1 cellular context compared by ENCODE assay signal in genomic region chr15:100349696-100350433, GRCh38.
TF ChIP-seq lines count a peak whose summit lies in the region.

No MANE protein-coding gene starts in this region.

TF ChIP-seq in HepG2, 621 proteins besides CTCF, POLR2A, EP300 and RAD21 (continued from another document and continues in another):
- TF ChIP-seq, protein P1, sequence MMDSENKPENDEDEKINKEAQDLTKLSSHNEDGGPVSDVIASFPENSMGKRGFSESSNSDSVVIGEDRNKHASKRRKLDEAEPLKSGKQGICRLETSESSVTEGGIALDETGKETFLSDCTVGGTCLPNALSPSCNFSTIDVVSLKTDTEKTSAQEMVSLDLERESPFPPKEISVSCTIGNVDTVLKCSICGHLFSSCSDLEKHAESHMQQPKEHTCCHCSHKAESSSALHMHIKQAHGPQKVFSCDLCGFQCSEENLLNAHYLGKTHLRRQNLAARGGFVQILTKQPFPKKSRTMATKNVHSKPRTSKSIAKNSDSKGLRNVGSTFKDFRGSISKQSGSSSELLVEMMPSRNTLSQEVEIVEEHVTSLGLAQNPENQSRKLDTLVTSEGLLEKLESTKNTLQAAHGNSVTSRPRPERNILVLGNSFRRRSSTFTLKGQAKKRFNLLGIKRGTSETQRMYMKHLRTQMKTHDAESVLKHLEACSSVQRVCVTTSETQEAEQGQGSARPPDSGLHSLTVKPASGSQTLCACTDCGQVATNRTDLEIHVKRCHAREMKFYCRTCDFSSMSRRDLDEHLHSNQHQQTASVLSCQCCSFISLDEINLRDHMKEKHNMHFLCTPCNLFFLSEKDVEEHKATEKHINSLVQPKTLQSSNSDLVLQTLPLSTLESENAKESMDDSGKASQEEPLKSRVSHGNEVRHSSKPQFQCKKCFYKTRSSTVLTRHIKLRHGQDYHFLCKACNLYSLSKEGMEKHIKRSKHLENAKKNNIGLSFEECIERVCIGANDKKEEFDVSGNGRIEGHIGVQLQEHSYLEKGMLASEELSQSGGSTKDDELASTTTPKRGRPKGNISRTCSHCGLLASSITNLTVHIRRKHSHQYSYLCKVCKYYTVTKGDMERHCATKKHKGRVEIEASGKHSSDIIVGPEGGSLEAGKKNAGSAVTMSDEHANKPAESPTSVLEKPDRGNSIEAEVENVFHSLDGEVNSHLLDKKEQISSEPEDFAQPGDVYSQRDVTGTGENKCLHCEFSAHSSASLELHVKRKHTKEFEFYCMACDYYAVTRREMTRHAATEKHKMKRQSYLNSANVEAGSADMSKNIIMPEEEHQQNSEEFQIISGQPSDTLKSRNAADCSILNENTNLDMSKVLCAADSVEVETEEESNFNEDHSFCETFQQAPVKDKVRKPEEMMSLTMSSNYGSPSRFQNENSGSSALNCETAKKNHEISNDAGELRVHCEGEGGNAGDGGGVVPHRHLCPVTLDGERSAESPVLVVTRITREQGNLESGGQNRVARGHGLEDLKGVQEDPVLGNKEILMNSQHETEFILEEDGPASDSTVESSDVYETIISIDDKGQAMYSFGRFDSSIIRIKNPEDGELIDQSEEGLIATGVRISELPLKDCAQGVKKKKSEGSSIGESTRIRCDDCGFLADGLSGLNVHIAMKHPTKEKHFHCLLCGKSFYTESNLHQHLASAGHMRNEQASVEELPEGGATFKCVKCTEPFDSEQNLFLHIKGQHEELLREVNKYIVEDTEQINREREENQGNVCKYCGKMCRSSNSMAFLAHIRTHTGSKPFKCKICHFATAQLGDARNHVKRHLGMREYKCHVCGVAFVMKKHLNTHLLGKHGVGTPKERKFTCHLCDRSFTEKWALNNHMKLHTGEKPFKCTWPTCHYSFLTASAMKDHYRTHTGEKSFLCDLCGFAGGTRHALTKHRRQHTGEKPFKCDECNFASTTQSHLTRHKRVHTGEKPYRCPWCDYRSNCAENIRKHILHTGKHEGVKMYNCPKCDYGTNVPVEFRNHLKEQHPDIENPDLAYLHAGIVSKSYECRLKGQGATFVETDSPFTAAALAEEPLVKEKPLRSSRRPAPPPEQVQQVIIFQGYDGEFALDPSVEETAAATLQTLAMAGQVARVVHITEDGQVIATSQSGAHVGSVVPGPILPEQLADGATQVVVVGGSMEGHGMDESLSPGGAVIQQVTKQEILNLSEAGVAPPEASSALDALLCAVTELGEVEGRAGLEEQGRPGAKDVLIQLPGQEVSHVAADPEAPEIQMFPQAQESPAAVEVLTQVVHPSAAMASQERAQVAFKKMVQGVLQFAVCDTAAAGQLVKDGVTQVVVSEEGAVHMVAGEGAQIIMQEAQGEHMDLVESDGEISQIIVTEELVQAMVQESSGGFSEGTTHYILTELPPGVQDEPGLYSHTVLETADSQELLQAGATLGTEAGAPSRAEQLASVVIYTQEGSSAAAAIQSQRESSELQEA (CRISPR knock-in tag; IDR thresholded peaks at IDR 0.05; ENCODE audit: not compliant biosample characterization) = no peak
- TF ChIP-seq MLLT10 (CRISPR knock-in tag; IDR thresholded peaks at IDR 0.05) (no peak), PBX2 (CRISPR knock-in tag; IDR thresholded peaks at IDR 0.05) (no peak), ZNF775 (CRISPR knock-in tag; IDR thresholded peaks at IDR 0.05; ENCODE audit: borderline replicate concordance) (no peak), ZNF790 (CRISPR knock-in tag; IDR thresholded peaks at IDR 0.05; ENCODE audit: borderline replicate concordance) (no peak), DPF2 (CRISPR knock-in tag; IDR thresholded peaks at IDR 0.05; ENCODE audit: borderline replicate concordance, low read depth) (no peak), MTF2 (CRISPR knock-in tag; IDR thresholded peaks at IDR 0.05; ENCODE audit: borderline replicate concordance) (no peak), ZNF619 (CRISPR knock-in tag; IDR thresholded peaks at IDR 0.05) (no peak), KDM6A (CRISPR knock-in tag; IDR thresholded peaks at IDR 0.05; ENCODE audit: low read depth) (no peak), MIER3 (CRISPR knock-in tag; IDR thresholded peaks at IDR 0.05; ENCODE audit: borderline replicate concordance) (no peak), ZBTB8A (CRISPR knock-in tag; IDR thresholded peaks at IDR 0.05; ENCODE audit: borderline replicate concordance, low read depth) (no peak), ZNF530 (CRISPR knock-in tag; IDR thresholded peaks at IDR 0.05; ENCODE audit: low read depth) (no peak), HNF4G (IDR thresholded peaks at IDR 0.05; ENCODE audit: borderline replicate concordance, low read depth, low read length) (no peak), HNF4G (CRISPR knock-in tag; IDR thresholded peaks at IDR 0.05; ENCODE audit: borderline replicate concordance, low read depth) (no peak), ZMYM4 (CRISPR knock-in tag; IDR thresholded peaks at IDR 0.05) (0 out of 2 replicates have a peak, but pooled peaks have one; percentile 54), HCFC1 (IDR thresholded peaks at IDR 0.05; ENCODE audit: low read depth, low read length) (no peak), TGIF2 (CRISPR knock-in tag; IDR thresholded peaks at IDR 0.05) (no peak), DMAP1 (CRISPR knock-in tag; IDR thresholded peaks at IDR 0.05) (no peak), NR2C2 (CRISPR knock-in tag; IDR thresholded peaks at IDR 0.05; ENCODE audit: borderline replicate concordance) (no peak), KLF6 (CRISPR knock-in tag; IDR thresholded peaks at IDR 0.05) (0 out of 2 replicates have a peak, but pooled peaks have one; percentile 18), PHF5A (CRISPR knock-in tag; IDR thresholded peaks at IDR 0.05; ENCODE audit: low read depth, unreplicated experiment) (no peak), HES4 (CRISPR knock-in tag; IDR thresholded peaks at IDR 0.05; ENCODE audit: borderline replicate concordance) (no peak), TEF (CRISPR knock-in tag; IDR thresholded peaks at IDR 0.05) (no peak), NFRKB (IDR thresholded peaks at IDR 0.05) (no peak), ZNF780A (CRISPR knock-in tag; IDR thresholded peaks at IDR 0.05) (no peak), TARDBP (CRISPR knock-in tag; IDR thresholded peaks at IDR 0.05) (0 out of 2 replicates have a peak, but pooled peaks have one; percentile 21), NFKBIZ (CRISPR knock-in tag; IDR thresholded peaks at IDR 0.05) (no peak), ELF1 (CRISPR knock-in tag; IDR thresholded peaks at IDR 0.05) (peak; percentile 58; the same call in 1 of the 2 replicates), ZNF83 (CRISPR knock-in tag; IDR thresholded peaks at IDR 0.05; ENCODE audit: borderline replicate concordance) (no peak), ZNF124 (CRISPR knock-in tag; IDR thresholded peaks at IDR 0.05) (no peak), ZNF564 (CRISPR knock-in tag; IDR thresholded peaks at IDR 0.05) (no peak), ZFP36L2 (CRISPR knock-in tag; IDR thresholded peaks at IDR 0.05) (no peak), MXI1 (IDR thresholded peaks at IDR 0.05; ENCODE audit: borderline replicate concordance, low read depth, low read length) (0 out of 3 replicates have a peak, but pooled peaks have one; percentile 15), ZBTB7B (CRISPR knock-in tag; IDR thresholded peaks at IDR 0.05) (no peak), SATB2 (CRISPR knock-in tag; IDR thresholded peaks at IDR 0.05) (no peak), ZNF260 (CRISPR knock-in tag; IDR thresholded peaks at IDR 0.05; ENCODE audit: borderline replicate concordance, low read depth) (no peak), USF2 (IDR thresholded peaks at IDR 0.05; ENCODE audit: low read depth, low read length) (no peak), USF2 (CRISPR knock-in tag; IDR thresholded peaks at IDR 0.05; ENCODE audit: borderline replicate concordance) (no peak; the same call in 1 of the 2 replicates), ZBTB10 (CRISPR knock-in tag; IDR thresholded peaks at IDR 0.05; ENCODE audit: borderline replicate concordance) (no peak), ELF3 (CRISPR knock-in tag; IDR thresholded peaks at IDR 0.05) (no peak), SAP130 (CRISPR knock-in tag; IDR thresholded peaks at IDR 0.05; ENCODE audit: low read depth) (no peak), ZNF75D (CRISPR knock-in tag; IDR thresholded peaks at IDR 0.05; ENCODE audit: borderline replicate concordance) (no peak), TP53 (CRISPR knock-in tag; conservative IDR thresholded peaks at IDR 0.05) (no peak), MYPOP (CRISPR knock-in tag; IDR thresholded peaks at IDR 0.05) (0 out of 2 replicates have a peak, but pooled peaks have one; percentile 56)
- TF ChIP-seq, protein P2, sequence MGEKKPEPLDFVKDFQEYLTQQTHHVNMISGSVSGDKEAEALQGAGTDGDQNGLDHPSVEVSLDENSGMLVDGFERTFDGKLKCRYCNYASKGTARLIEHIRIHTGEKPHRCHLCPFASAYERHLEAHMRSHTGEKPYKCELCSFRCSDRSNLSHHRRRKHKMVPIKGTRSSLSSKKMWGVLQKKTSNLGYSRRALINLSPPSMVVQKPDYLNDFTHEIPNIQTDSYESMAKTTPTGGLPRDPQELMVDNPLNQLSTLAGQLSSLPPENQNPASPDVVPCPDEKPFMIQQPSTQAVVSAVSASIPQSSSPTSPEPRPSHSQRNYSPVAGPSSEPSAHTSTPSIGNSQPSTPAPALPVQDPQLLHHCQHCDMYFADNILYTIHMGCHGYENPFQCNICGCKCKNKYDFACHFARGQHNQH (CRISPR knock-in tag; IDR thresholded peaks at IDR 0.05) = no peak
- TF ChIP-seq, protein P3, sequence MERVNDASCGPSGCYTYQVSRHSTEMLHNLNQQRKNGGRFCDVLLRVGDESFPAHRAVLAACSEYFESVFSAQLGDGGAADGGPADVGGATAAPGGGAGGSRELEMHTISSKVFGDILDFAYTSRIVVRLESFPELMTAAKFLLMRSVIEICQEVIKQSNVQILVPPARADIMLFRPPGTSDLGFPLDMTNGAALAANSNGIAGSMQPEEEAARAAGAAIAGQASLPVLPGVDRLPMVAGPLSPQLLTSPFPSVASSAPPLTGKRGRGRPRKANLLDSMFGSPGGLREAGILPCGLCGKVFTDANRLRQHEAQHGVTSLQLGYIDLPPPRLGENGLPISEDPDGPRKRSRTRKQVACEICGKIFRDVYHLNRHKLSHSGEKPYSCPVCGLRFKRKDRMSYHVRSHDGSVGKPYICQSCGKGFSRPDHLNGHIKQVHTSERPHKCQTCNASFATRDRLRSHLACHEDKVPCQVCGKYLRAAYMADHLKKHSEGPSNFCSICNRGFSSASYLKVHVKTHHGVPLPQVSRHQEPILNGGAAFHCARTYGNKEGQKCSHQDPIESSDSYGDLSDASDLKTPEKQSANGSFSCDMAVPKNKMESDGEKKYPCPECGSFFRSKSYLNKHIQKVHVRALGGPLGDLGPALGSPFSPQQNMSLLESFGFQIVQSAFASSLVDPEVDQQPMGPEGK (CRISPR knock-in tag; IDR thresholded peaks at IDR 0.05) = no peak
